8 cellular contexts compared by ENCODE assay signal in genomic region chr1:27099154-27099903, GRCh38. TPM values are rescaled to one million over a fixed set of nuclear protein-coding genes. Genes with fewer than 3 reads are reported as not detected.
DNase-seq lines count a peak whose midpoint lies in the region; FAIRE-seq lines count a peak whose summit lies in the region.

No MANE protein-coding gene starts in this region.

- peak overlapping the region in 2 of 7 donors; percentile 59 to 61 for H3K27ac Mint-ChIP-seq in CD4-positive, alpha-beta memory T cell
- peak overlapping the region in 1 of 8 donors; percentile 77 for H3K27ac Mint-ChIP-seq in CD8-positive, alpha-beta memory T cell

- H3K27me3 ChIP-seq in ACC112 (ENCODE audit: insufficient read depth, low read length): no peaks in the 10 kb centered on the region
- no peaks in the 10 kb centered on the region for H3K27me3 ChIP-seq in CD4-positive, alpha-beta memory T cell (ENCODE audit: insufficient read depth, low read length)
- no peaks in the 10 kb centered on the region for H3K27me3 ChIP-seq in CD8-positive, alpha-beta memory T cell (ENCODE audit: insufficient read depth, low read length, poor library complexity, severe bottlenecking)

- H3K36me3 Mint-ChIP-seq in CD4-positive, alpha-beta memory T cell: peaks cover 0 to 9% of the 10 kb centered on the region in 2 donors
- peaks cover 0 to 22% (median 2%) of the 10 kb centered on the region in 3 donors for H3K36me3 Mint-ChIP-seq in CD8-positive, alpha-beta memory T cell

- DNase-seq in GM18507 (ENCODE audit: extremely low spot score, insufficient read length, low read depth) (no peak), NCI-H1092 (lab: John Stamatoyannopoulos, UW) (peak; percentile 32), cardiac septum (ENCODE audit: low spot score) (peak; percentile 82), skeletal muscle cell (ENCODE audit: low read depth) (peak; percentile 36)
- DNase-seq in activated T-cell treated with anti-CD3 and anti-CD28 coated beads, Interleukin-2, amount 50 U/mL, for 48 hours: peak; percentile 67 to 75
- no peak for DNase-seq in CD4-positive, alpha-beta memory T cell
- DNase-seq in CD8-positive, alpha-beta memory T cell: no peak

- H3K4me1 Mint-ChIP-seq in CD4-positive, alpha-beta memory T cell: peaks cover 0 to 4% (median 4%) of the 10 kb centered on the region in 4 donors
- H3K4me1 Mint-ChIP-seq in CD8-positive, alpha-beta memory T cell: peaks cover 0 to 3% (median 2%) of the 10 kb centered on the region in 3 donors

- POLR2A ChIA-PET in CD4-positive, alpha-beta memory T cell (lab: Charles Lee; ENCODE audit: partially characterized antibody): no interaction called here
- POLR2A ChIA-PET in CD8-positive, alpha-beta memory T cell (lab: Charles Lee): no interaction called here

- CTCF ChIA-PET in CD4-positive, alpha-beta memory T cell (lab: Charles Lee; ENCODE audit: partially characterized antibody): interaction anchor here (1.2 to 15.4 kb wide), 6 partner anchors 14 to 195 kb away, joined by 3 to 247 read pairs (median 45); no protein-coding TSS in a partner anchor
- CTCF ChIA-PET in CD8-positive, alpha-beta memory T cell (lab: Charles Lee): interaction anchor here (0.8 to 8.8 kb wide), 5 partner anchors 11 to 185 kb away, joined by 3 to 134 read pairs (median 10); no protein-coding TSS in a partner anchor

- 0 out of 2 replicates have a peak overlapping the region, but pooled peaks have one; percentile 6 for H3K4me3 ChIP-seq in ACC112 (ENCODE audit: low read depth, low read length)
- no peak overlapping the region for H3K4me3 ChIP-seq in skeletal muscle cell (ENCODE audit: low read depth, low read length)
- no peak overlapping the region for H3K4me3 ChIP-seq in CD4-positive, alpha-beta memory T cell (ENCODE audit: low read length in 2 of 2)
- no peak overlapping the region for H3K4me3 ChIP-seq in CD8-positive, alpha-beta memory T cell (ENCODE audit: low read length)

- peak; percentile 46 for FAIRE-seq in GM18507 (lab: Jason Lieb, UNC)

- H3K4me1 ChIP-seq in ACC112 (ENCODE audit: control insufficient read depth, insufficient read depth, low read length, unreplicated experiment): peaks cover 27% of the 10 kb centered on the region
- no peaks in the 10 kb centered on the region for H3K4me1 ChIP-seq in CD4-positive, alpha-beta memory T cell (ENCODE audit: insufficient read depth, low read length)
- H3K4me1 ChIP-seq in CD8-positive, alpha-beta memory T cell (ENCODE audit: insufficient read depth, low read length): peaks cover 5% of the 10 kb centered on the region

- no peaks in the 10 kb centered on the region for H3K9me3 Mint-ChIP-seq in CD4-positive, alpha-beta memory T cell
- no peaks in the 10 kb centered on the region for H3K9me3 Mint-ChIP-seq in CD8-positive, alpha-beta memory T cell

- H3K4me3 Mint-ChIP-seq in CD4-positive, alpha-beta memory T cell: no peak overlapping the region
- no peak overlapping the region for H3K4me3 Mint-ChIP-seq in CD8-positive, alpha-beta memory T cell

- no peak overlapping the region for H2AFZ ChIP-seq in ACC112 (ENCODE audit: low read length, unreplicated experiment)

- peak overlapping the region; percentile 89 for H3K27ac ChIP-seq in ACC112 (ENCODE audit: low read depth, low read length)
- no peak overlapping the region for H3K27ac ChIP-seq in CD4-positive, alpha-beta memory T cell (ENCODE audit: low read depth, low read length)
- no peak overlapping the region for H3K27ac ChIP-seq in CD8-positive, alpha-beta memory T cell (ENCODE audit: low read depth, low read length)

- H3K27me3 Mint-ChIP-seq in CD4-positive, alpha-beta memory T cell: no peaks in the 10 kb centered on the region
- no peaks in the 10 kb centered on the region for H3K27me3 Mint-ChIP-seq in CD8-positive, alpha-beta memory T cell

- intact Hi-C loops in cardiac septum (cut with DNase I): loop anchor here (10.0 kb wide), 1 partner anchor 135 kb away; the partner anchor contains the start of gene KDF1
- intact Hi-C loops in CD4-positive, alpha-beta memory T cell (cut with micrococcal nuclease): no loop called here

- no peaks in the 10 kb centered on the region for H3K9me3 ChIP-seq in CD4-positive, alpha-beta memory T cell (ENCODE audit: control insufficient read depth in 1 of 2, low read length in 2 of 2)
- no peaks in the 10 kb centered on the region for H3K9me3 ChIP-seq in CD8-positive, alpha-beta memory T cell (ENCODE audit: low read length)

- H3K36me3 ChIP-seq in ACC112 (ENCODE audit: insufficient read depth, low read length): no peaks in the 10 kb centered on the region
- H3K36me3 ChIP-seq in CD4-positive, alpha-beta memory T cell (ENCODE audit: insufficient read depth, low read length): no peaks in the 10 kb centered on the region
- no peaks in the 10 kb centered on the region for H3K36me3 ChIP-seq in CD8-positive, alpha-beta memory T cell (ENCODE audit: insufficient read depth, low read length)

- H3K79me2 ChIP-seq in ACC112 (ENCODE audit: control insufficient read depth, insufficient read depth, low read length, unreplicated experiment): no peaks in the 10 kb centered on the region

RNA-seq across cellular contexts. Expression of gene SLC9A1, which starts 55.6 kb away (rescaled TPM):
- 26.1 TPM for total RNA-seq in cardiac septum
- 10 to 100 TPM; 11.4 to 13.2 TPM for total RNA-seq in CD4-positive, alpha-beta memory T cell
- 10 to 100 TPM in 1 of 2 donors, 1 to 10 TPM in 1; 2.1 to 15.0 TPM for polyA plus RNA-seq in CD4-positive, alpha-beta memory T cell
- total RNA-seq in CD8-positive, alpha-beta memory T cell: 10 to 100 TPM; 23.9 to 24.8 TPM
- polyA plus RNA-seq in CD8-positive, alpha-beta memory T cell: 15.3 TPM

Comparison
In these comparisons a context has a peak if more than half of its experiments do, and no peak if none do; other contexts are left out.
1. DNase-seq: peak in NCI-H1092 (single experiment), activated T-cell treated with anti-CD3 and anti-CD28 coated beads, Interleukin-2, amount 50 U/mL, for 48 hours (2 of 2), cardiac septum (single experiment) and skeletal muscle cell (single experiment); none in GM18507 (single experiment), CD4-positive, alpha-beta memory T cell (0 of 5) and CD8-positive, alpha-beta memory T cell (0 of 5).